ENCODE assay signal across 1 cellular context in genomic region chr2:102337012-102337411, GRCh38.
TF ChIP-seq lines count a peak whose summit lies in the region.

No MANE protein-coding gene starts in this region.

TF ChIP-seq in GM23338, 12 proteins besides CTCF, POLR2A, EP300 and RAD21 (continued from another document):
- TF ChIP-seq POLR2AphosphoS5 (IDR thresholded peaks at IDR 0.05; ENCODE audit: low read depth) (no peak), ETS1 (IDR thresholded peaks at IDR 0.05) (no peak), EZH2 (IDR thresholded peaks at IDR 0.05; ENCODE audit: low read depth, unreplicated experiment) (no peak), CREB1 (CRISPR knock-in tag; IDR thresholded peaks at IDR 0.05; ENCODE audit: low read depth) (no peak), JUNB (IDR thresholded peaks at IDR 0.05; ENCODE audit: unreplicated experiment) (no peak)
- TF ChIP-seq, protein P1, sequence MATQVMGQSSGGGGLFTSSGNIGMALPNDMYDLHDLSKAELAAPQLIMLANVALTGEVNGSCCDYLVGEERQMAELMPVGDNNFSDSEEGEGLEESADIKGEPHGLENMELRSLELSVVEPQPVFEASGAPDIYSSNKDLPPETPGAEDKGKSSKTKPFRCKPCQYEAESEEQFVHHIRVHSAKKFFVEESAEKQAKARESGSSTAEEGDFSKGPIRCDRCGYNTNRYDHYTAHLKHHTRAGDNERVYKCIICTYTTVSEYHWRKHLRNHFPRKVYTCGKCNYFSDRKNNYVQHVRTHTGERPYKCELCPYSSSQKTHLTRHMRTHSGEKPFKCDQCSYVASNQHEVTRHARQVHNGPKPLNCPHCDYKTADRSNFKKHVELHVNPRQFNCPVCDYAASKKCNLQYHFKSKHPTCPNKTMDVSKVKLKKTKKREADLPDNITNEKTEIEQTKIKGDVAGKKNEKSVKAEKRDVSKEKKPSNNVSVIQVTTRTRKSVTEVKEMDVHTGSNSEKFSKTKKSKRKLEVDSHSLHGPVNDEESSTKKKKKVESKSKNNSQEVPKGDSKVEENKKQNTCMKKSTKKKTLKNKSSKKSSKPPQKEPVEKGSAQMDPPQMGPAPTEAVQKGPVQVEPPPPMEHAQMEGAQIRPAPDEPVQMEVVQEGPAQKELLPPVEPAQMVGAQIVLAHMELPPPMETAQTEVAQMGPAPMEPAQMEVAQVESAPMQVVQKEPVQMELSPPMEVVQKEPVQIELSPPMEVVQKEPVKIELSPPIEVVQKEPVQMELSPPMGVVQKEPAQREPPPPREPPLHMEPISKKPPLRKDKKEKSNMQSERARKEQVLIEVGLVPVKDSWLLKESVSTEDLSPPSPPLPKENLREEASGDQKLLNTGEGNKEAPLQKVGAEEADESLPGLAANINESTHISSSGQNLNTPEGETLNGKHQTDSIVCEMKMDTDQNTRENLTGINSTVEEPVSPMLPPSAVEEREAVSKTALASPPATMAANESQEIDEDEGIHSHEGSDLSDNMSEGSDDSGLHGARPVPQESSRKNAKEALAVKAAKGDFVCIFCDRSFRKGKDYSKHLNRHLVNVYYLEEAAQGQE (IDR thresholded peaks at IDR 0.05; ENCODE audit: unreplicated experiment): no peak
